In the genomic region with DNA sequence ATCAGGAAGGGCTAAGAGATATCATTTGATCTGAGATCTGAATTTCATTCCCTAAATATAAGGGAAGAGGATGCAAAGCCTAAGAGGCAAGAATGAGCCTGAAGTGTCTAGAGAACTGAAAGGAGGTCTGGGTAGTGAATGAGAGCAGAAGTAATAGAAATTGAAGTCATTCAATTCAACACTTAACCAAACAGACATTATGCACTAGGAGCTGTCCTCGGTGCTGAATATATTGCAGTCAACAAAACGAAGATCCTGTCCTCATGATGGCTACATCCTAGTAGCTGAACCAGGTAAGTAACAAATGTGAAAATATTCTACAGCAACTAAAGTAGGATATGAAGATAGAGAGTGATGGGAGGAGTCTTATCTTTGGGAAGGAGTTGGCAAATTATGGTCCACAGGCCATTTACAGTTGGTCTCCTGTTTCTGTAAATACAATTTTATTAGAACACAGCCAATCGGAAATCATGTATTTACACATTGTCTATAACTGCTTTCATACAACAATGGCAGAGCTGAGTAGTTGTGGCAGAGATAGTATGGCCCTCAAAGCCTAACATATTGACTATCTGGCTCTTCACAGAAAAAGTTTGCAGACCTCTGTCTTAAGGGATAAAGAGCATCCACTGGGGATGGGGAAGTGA, we compare ENCODE assay signal across 2 cellular contexts.
TF ChIP-seq lines count a peak whose summit lies in the region.

No MANE protein-coding gene starts in this region.

TF ChIP-seq in K562, 482 proteins besides CTCF, POLR2A, EP300 and RAD21 (continued from another document):
- TF ChIP-seq REST (CRISPR knock-in tag; IDR thresholded peaks at IDR 0.05; ENCODE audit: low read depth): peak; percentile 88
- 0 out of 2 replicates have a peak, but pooled peaks have one; percentile 29 for TF ChIP-seq ZNF644 (tag; IDR thresholded peaks at IDR 0.05; ENCODE audit: low read depth)
- TF ChIP-seq MIER1 (IDR thresholded peaks at IDR 0.05; ENCODE audit: low read depth): peak; percentile 81
- TF ChIP-seq EHMT2 (IDR thresholded peaks at IDR 0.05): peak; percentile 95
TF ChIP-seq in K562: peak in this region for 4.

TF ChIP-seq in HepG2, 621 proteins besides CTCF, POLR2A, EP300 and RAD21 (continued from another document and continues in another):
- TF ChIP-seq, protein P1, sequence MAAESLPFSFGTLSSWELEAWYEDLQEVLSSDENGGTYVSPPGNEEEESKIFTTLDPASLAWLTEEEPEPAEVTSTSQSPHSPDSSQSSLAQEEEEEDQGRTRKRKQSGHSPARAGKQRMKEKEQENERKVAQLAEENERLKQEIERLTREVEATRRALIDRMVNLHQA (CRISPR knock-in tag; IDR thresholded peaks at IDR 0.05): no peak
- TF ChIP-seq ZBTB20 (CRISPR knock-in tag; IDR thresholded peaks at IDR 0.05; ENCODE audit: borderline replicate concordance, low read depth) (no peak), ZNF878 (CRISPR knock-in tag; IDR thresholded peaks at IDR 0.05) (no peak), SP5 (CRISPR knock-in tag; IDR thresholded peaks at IDR 0.05; ENCODE audit: borderline replicate concordance, low read depth) (no peak), ZXDC (CRISPR knock-in tag; IDR thresholded peaks at IDR 0.05) (no peak), MAFF (IDR thresholded peaks at IDR 0.05; ENCODE audit: low read depth, low read length) (no peak), GATAD1 (CRISPR knock-in tag; IDR thresholded peaks at IDR 0.05) (no peak), CERS6 (CRISPR knock-in tag; IDR thresholded peaks at IDR 0.05) (no peak), ZNF7 (CRISPR knock-in tag; IDR thresholded peaks at IDR 0.05) (no peak), CEBPB (IDR thresholded peaks at IDR 0.05; ENCODE audit: borderline replicate concordance, low read depth, low read length) (no peak), KLF6 (CRISPR knock-in tag; IDR thresholded peaks at IDR 0.05) (peak; percentile 72; the same call in 1 of the 2 replicates), E2F1 (CRISPR knock-in tag; IDR thresholded peaks at IDR 0.05) (no peak), THYN1 (CRISPR knock-in tag; IDR thresholded peaks at IDR 0.05; ENCODE audit: borderline replicate concordance, low read depth) (no peak), FLYWCH1 (CRISPR knock-in tag; IDR thresholded peaks at IDR 0.05) (no peak), REST (IDR thresholded peaks at IDR 0.05; ENCODE audit: borderline replicate concordance in 1 of 2, low read depth in 1 of 2, low read length in 2 of 2) (peak; percentile 73 to 97), HOXA9 (CRISPR knock-in tag; IDR thresholded peaks at IDR 0.05; ENCODE audit: borderline replicate concordance) (no peak), TEF (CRISPR knock-in tag; IDR thresholded peaks at IDR 0.05) (peak; percentile 31; the same call in 1 of the 2 replicates), DR1 (CRISPR knock-in tag; IDR thresholded peaks at IDR 0.05) (no peak), ZSCAN9 (CRISPR knock-in tag; IDR thresholded peaks at IDR 0.05; ENCODE audit: borderline replicate concordance) (peak; percentile 76; the same call in 1 of the 2 replicates), ZNF460 (CRISPR knock-in tag; IDR thresholded peaks at IDR 0.05; ENCODE audit: borderline replicate concordance) (no peak), ZFP1 (CRISPR knock-in tag; IDR thresholded peaks at IDR 0.05) (no peak), TGIF2 (CRISPR knock-in tag; IDR thresholded peaks at IDR 0.05) (0 out of 2 replicates have a peak, but pooled peaks have one; percentile 49), ZBTB1 (CRISPR knock-in tag; IDR thresholded peaks at IDR 0.05; ENCODE audit: borderline replicate concordance) (no peak), EHMT2 (IDR thresholded peaks at IDR 0.05; ENCODE audit: borderline replicate concordance, low read depth, low read length) (peak; percentile 99), HMG20A (CRISPR knock-in tag; IDR thresholded peaks at IDR 0.05; ENCODE audit: borderline replicate concordance) (no peak), BRD4 (CRISPR knock-in tag; IDR thresholded peaks at IDR 0.05) (no peak), SAFB2 (CRISPR knock-in tag; IDR thresholded peaks at IDR 0.05; ENCODE audit: borderline replicate concordance, low read depth) (no peak), MEIS2 (CRISPR knock-in tag; IDR thresholded peaks at IDR 0.05) (no peak), ZNF326 (CRISPR knock-in tag; IDR thresholded peaks at IDR 0.05; ENCODE audit: borderline replicate concordance) (no peak), ZNF589 (CRISPR knock-in tag; conservative IDR thresholded peaks at IDR 0.05) (no peak), ZNF891 (CRISPR knock-in tag; IDR thresholded peaks at IDR 0.05) (no peak), ARNT2 (CRISPR knock-in tag; IDR thresholded peaks at IDR 0.05; ENCODE audit: low read depth) (no peak), ZNF644 (CRISPR knock-in tag; IDR thresholded peaks at IDR 0.05; ENCODE audit: low read depth) (0 out of 2 replicates have a peak, but pooled peaks have one; percentile 29), MTA3 (CRISPR knock-in tag; IDR thresholded peaks at IDR 0.05) (no peak)
- TF ChIP-seq, protein P2, sequence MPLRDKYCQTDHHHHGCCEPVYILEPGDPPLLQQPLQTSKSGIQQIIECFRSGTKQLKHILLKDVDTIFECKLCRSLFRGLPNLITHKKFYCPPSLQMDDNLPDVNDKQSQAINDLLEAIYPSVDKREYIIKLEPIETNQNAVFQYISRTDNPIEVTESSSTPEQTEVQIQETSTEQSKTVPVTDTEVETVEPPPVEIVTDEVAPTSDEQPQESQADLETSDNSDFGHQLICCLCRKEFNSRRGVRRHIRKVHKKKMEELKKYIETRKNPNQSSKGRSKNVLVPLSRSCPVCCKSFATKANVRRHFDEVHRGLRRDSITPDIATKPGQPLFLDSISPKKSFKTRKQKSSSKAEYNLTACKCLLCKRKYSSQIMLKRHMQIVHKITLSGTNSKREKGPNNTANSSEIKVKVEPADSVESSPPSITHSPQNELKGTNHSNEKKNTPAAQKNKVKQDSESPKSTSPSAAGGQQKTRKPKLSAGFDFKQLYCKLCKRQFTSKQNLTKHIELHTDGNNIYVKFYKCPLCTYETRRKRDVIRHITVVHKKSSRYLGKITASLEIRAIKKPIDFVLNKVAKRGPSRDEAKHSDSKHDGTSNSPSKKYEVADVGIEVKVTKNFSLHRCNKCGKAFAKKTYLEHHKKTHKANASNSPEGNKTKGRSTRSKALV (CRISPR knock-in tag; IDR thresholded peaks at IDR 0.05): no peak
- TF ChIP-seq, protein P3, sequence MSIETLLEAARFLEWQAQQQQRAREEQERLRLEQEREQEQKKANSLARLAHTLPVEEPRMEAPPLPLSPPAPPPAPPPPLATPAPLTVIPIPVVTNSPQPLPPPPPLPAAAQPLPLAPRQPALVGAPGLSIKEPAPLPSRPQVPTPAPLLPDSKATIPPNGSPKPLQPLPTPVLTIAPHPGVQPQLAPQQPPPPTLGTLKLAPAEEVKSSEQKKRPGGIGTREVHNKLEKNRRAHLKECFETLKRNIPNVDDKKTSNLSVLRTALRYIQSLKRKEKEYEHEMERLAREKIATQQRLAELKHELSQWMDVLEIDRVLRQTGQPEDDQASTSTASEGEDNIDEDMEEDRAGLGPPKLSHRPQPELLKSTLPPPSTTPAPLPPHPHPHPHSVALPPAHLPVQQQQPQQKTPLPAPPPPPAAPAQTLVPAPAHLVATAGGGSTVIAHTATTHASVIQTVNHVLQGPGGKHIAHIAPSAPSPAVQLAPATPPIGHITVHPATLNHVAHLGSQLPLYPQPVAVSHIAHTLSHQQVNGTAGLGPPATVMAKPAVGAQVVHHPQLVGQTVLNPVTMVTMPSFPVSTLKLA (IDR thresholded peaks at IDR 0.05): no peak
- TF ChIP-seq, protein P4, sequence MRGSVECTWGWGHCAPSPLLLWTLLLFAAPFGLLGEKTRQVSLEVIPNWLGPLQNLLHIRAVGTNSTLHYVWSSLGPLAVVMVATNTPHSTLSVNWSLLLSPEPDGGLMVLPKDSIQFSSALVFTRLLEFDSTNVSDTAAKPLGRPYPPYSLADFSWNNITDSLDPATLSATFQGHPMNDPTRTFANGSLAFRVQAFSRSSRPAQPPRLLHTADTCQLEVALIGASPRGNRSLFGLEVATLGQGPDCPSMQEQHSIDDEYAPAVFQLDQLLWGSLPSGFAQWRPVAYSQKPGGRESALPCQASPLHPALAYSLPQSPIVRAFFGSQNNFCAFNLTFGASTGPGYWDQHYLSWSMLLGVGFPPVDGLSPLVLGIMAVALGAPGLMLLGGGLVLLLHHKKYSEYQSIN (CRISPR knock-in tag; IDR thresholded peaks at IDR 0.05; ENCODE audit: borderline replicate concordance): no peak
- TF ChIP-seq, protein P5, sequence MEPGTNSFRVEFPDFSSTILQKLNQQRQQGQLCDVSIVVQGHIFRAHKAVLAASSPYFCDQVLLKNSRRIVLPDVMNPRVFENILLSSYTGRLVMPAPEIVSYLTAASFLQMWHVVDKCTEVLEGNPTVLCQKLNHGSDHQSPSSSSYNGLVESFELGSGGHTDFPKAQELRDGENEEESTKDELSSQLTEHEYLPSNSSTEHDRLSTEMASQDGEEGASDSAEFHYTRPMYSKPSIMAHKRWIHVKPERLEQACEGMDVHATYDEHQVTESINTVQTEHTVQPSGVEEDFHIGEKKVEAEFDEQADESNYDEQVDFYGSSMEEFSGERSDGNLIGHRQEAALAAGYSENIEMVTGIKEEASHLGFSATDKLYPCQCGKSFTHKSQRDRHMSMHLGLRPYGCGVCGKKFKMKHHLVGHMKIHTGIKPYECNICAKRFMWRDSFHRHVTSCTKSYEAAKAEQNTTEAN (CRISPR knock-in tag; conservative IDR thresholded peaks at IDR 0.05): no peak
